8 cellular contexts compared by ENCODE assay signal in genomic region chr10:58268946-58269831, GRCh38. TPM values are rescaled to one million over a fixed set of nuclear protein-coding genes. Genes with fewer than 3 reads are reported as not detected.
DNase-seq lines count a peak whose midpoint lies in the region; ATAC-seq, FAIRE-seq and TF ChIP-seq lines count a peak whose summit lies in the region.

Gene CISD1, plus strand, starts transcription at chr10:58269162. Its CDS starts 112 bp downstream, at chr10:58269274.

- ATAC-seq in HG02759 (IDR thresholded peaks at IDR 0.05; ENCODE audit: unreplicated experiment) (peak; percentile 65), Right ventricle myocardium inferior (peak; percentile 94), pancreas (peak; percentile 82 to 88 (median 84))

- intact Hi-C loops in Right ventricle myocardium inferior (cut with DNase I), result loop anchor here (1.0 to 2.0 kb wide), 2 partner anchors 66 to 116 kb away; partner anchors contain the start of genes TFAM and UBE2D1
- intact Hi-C loops in pancreas (cut with DNase I), result no loop called here
- intact Hi-C loops in tibial artery (cut with DNase I; ENCODE audit: low total_unique reads), result no loop called here

- no peaks in the 10 kb centered on the region for H3K9me3 ChIP-seq in pancreas
- no peaks in the 10 kb centered on the region for H3K9me3 ChIP-seq in tibial artery

- H3K4me3 ChIP-seq in GM12864 (ENCODE audit: low read depth, low read length) (peak within 1 kb of the TSS; percentile 100), pancreas (peak within 1 kb of the TSS; percentile 34 to 88 (median 73)), tibial artery (peak within 1 kb of the TSS; percentile 84 to 86)

- TF ChIP-seq CTCF in GM12864 (IDR thresholded peaks at IDR 0.05; ENCODE audit: low read depth, low read length, missing control alignments) (no peak), pancreas (IDR thresholded peaks at IDR 0.05) (no peak), tibial artery (IDR thresholded peaks at IDR 0.05) (no peak)

- WGBS in pancreas, 2 donors, result 0% methylated on average over 69 of the region's 69 CpGs

- H3K27me3 ChIP-seq in pancreas, result no peaks in the 10 kb centered on the region
- H3K27me3 ChIP-seq in tibial artery, result no peaks in the 10 kb centered on the region

- H3K36me3 ChIP-seq in pancreas (no peaks in the 10 kb centered on the region), tibial artery (no peaks in the 10 kb centered on the region)

- peaks cover 0 to 23% (median 13%) of the 10 kb centered on the region in 3 donors for H3K4me1 ChIP-seq in pancreas
- peaks cover 0 to 33% (median 9%) of the 10 kb centered on the region in 4 donors for H3K4me1 ChIP-seq in tibial artery

- peak; percentile 99 for DNase-seq in GM12864 (ENCODE audit: low read depth)
- peak; percentile 94 to 98 (median 95) for DNase-seq in NCI-H1417 (lab: John Stamatoyannopoulos, UW)
- DNase-seq in SW 1271 (lab: John Stamatoyannopoulos, UW), result peak; percentile 94
- DNase-seq in activated naive CD8-positive, alpha-beta T cell treated with anti-CD3 and anti-CD28 coated beads, Interleukin-2, amount 50 U/mL, for 16 hours (ENCODE audit: low read depth, low spot score), result peak; percentile 86
- peak; percentile 99 for DNase-seq in Right ventricle myocardium inferior (ENCODE audit: missing footprints)
- DNase-seq in pancreas, result peak; percentile 94 to 99 (median 98)
- DNase-seq in tibial artery, result peak; percentile 97 to 98

- peak; percentile 69 for FAIRE-seq in pancreas (lab: Jason Lieb, UNC)

- peak within 1 kb of the TSS; percentile 95 to 98 (median 98) for H3K27ac ChIP-seq in pancreas
- H3K27ac ChIP-seq in tibial artery, result peak within 1 kb of the TSS; percentile 93 to 98

RNA-seq across cellular contexts. Expression of gene CISD1, which starts in this region (rescaled TPM):
- total RNA-seq in Right ventricle myocardium inferior (176 TPM), pancreas (10 to 100 TPM in 5 of 6 donors, 1 to 10 TPM in 1; 6.1 to 15.3 (median 11.1) TPM)
- 10 to 100 TPM in 1 of 2 donors, 1 to 10 TPM in 1; 3.2 to 18.1 TPM for polyA plus RNA-seq in pancreas

Comparison
In these comparisons a context has a peak if more than half of its experiments do, and no peak if none do; other contexts are left out.
1. Peak in every context shown above with its lines: DNase-seq, ATAC-seq, H3K4me3 ChIP-seq and H3K27ac ChIP-seq.
2. RNA of gene CISD1 (total RNA-seq): 176 TPM in Right ventricle myocardium inferior (single experiment); 6.1 to 15.3 TPM in pancreas; every median in the first group is over 10 times any median in the second.